1 cellular context compared by ENCODE assay signal in the genomic region with DNA sequence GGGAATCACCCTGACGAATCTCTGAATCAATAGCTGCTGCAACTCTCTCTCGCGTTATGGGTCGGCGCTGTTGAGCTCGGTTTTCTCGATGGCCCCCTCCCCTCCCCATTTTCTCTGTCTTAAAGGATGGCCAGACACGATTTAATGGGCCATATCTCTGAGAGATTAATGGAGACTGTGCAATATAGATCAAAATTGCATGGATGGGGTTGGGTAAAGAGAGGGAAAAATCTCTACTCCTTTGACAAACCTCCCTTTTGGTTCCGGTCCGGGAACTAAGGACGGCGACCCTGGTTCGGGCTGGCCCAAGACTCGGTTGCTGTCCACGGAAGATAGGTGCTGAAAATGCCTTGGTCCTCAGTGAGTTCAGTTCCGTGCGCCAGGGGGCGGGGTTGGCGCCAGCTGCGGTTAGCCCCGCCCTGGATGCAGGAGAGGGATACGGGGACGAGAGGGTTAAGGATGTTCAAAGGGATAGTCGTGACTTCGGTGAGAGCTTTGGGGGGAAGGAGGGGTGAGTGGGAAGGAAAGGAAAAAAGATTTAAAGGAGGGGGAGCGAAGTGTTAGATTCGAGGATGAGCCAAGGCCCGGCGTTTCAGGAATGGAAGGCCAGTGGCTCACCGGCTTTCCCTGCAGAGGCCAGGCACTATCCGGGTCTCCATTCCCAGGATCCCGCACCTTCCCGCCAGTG.
TF ChIP-seq lines count a peak whose summit lies in the region.

No MANE protein-coding gene starts in this region.

TF ChIP-seq in H1, 55 proteins besides CTCF, POLR2A, EP300 and RAD21 (continued from another document):
- TF ChIP-seq, protein P1, sequence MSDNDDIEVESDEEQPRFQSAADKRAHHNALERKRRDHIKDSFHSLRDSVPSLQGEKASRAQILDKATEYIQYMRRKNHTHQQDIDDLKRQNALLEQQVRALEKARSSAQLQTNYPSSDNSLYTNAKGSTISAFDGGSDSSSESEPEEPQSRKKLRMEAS (IDR thresholded peaks at IDR 0.05) = peak; percentile 69
- TF ChIP-seq, protein P2, sequence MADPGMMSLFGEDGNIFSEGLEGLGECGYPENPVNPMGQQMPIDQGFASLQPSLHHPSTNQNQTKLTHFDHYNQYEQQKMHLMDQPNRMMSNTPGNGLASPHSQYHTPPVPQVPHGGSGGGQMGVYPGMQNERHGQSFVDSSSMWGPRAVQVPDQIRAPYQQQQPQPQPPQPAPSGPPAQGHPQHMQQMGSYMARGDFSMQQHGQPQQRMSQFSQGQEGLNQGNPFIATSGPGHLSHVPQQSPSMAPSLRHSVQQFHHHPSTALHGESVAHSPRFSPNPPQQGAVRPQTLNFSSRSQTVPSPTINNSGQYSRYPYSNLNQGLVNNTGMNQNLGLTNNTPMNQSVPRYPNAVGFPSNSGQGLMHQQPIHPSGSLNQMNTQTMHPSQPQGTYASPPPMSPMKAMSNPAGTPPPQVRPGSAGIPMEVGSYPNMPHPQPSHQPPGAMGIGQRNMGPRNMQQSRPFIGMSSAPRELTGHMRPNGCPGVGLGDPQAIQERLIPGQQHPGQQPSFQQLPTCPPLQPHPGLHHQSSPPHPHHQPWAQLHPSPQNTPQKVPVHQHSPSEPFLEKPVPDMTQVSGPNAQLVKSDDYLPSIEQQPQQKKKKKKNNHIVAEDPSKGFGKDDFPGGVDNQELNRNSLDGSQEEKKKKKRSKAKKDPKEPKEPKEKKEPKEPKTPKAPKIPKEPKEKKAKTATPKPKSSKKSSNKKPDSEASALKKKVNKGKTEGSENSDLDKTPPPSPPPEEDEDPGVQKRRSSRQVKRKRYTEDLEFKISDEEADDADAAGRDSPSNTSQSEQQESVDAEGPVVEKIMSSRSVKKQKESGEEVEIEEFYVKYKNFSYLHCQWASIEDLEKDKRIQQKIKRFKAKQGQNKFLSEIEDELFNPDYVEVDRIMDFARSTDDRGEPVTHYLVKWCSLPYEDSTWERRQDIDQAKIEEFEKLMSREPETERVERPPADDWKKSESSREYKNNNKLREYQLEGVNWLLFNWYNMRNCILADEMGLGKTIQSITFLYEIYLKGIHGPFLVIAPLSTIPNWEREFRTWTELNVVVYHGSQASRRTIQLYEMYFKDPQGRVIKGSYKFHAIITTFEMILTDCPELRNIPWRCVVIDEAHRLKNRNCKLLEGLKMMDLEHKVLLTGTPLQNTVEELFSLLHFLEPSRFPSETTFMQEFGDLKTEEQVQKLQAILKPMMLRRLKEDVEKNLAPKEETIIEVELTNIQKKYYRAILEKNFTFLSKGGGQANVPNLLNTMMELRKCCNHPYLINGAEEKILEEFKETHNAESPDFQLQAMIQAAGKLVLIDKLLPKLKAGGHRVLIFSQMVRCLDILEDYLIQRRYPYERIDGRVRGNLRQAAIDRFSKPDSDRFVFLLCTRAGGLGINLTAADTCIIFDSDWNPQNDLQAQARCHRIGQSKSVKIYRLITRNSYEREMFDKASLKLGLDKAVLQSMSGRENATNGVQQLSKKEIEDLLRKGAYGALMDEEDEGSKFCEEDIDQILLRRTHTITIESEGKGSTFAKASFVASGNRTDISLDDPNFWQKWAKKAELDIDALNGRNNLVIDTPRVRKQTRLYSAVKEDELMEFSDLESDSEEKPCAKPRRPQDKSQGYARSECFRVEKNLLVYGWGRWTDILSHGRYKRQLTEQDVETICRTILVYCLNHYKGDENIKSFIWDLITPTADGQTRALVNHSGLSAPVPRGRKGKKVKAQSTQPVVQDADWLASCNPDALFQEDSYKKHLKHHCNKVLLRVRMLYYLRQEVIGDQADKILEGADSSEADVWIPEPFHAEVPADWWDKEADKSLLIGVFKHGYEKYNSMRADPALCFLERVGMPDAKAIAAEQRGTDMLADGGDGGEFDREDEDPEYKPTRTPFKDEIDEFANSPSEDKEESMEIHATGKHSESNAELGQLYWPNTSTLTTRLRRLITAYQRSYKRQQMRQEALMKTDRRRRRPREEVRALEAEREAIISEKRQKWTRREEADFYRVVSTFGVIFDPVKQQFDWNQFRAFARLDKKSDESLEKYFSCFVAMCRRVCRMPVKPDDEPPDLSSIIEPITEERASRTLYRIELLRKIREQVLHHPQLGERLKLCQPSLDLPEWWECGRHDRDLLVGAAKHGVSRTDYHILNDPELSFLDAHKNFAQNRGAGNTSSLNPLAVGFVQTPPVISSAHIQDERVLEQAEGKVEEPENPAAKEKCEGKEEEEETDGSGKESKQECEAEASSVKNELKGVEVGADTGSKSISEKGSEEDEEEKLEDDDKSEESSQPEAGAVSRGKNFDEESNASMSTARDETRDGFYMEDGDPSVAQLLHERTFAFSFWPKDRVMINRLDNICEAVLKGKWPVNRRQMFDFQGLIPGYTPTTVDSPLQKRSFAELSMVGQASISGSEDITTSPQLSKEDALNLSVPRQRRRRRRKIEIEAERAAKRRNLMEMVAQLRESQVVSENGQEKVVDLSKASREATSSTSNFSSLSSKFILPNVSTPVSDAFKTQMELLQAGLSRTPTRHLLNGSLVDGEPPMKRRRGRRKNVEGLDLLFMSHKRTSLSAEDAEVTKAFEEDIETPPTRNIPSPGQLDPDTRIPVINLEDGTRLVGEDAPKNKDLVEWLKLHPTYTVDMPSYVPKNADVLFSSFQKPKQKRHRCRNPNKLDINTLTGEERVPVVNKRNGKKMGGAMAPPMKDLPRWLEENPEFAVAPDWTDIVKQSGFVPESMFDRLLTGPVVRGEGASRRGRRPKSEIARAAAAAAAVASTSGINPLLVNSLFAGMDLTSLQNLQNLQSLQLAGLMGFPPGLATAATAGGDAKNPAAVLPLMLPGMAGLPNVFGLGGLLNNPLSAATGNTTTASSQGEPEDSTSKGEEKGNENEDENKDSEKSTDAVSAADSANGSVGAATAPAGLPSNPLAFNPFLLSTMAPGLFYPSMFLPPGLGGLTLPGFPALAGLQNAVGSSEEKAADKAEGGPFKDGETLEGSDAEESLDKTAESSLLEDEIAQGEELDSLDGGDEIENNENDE (IDR thresholded peaks at IDR 0.05; ENCODE audit: insufficient replicate concordance, low read length) = no peak
- no peak for TF ChIP-seq SUZ12 (IDR thresholded peaks at IDR 0.05; ENCODE audit: low read length)
- TF ChIP-seq GTF2F1 (IDR thresholded peaks at IDR 0.05; ENCODE audit: borderline replicate concordance, low read depth, low read length) = no peak
- TF ChIP-seq, protein P3, sequence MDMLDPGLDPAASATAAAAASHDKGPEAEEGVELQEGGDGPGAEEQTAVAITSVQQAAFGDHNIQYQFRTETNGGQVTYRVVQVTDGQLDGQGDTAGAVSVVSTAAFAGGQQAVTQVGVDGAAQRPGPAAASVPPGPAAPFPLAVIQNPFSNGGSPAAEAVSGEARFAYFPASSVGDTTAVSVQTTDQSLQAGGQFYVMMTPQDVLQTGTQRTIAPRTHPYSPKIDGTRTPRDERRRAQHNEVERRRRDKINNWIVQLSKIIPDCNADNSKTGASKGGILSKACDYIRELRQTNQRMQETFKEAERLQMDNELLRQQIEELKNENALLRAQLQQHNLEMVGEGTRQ (IDR thresholded peaks at IDR 0.05; ENCODE audit: low read length) = no peak
- TF ChIP-seq NANOG (IDR thresholded peaks at IDR 0.05; ENCODE audit: insufficient read depth, low read depth, low read length, poor library complexity, severe bottlenecking) = no peak
- no peak for TF ChIP-seq NRF1 (IDR thresholded peaks at IDR 0.05; ENCODE audit: low read depth, low read length)
- no peak for TF ChIP-seq RNF2 (IDR thresholded peaks at IDR 0.05; ENCODE audit: borderline replicate concordance, low read depth, low read length, missing control alignments, poor library complexity, severe bottlenecking)
- TF ChIP-seq SP1 (IDR thresholded peaks at IDR 0.05; ENCODE audit: low read depth, low read length) = no peak; the same call in 1 of the 2 replicates
- no peak for TF ChIP-seq JUN (IDR thresholded peaks at IDR 0.05; ENCODE audit: low read depth, low read length)
- TF ChIP-seq CEBPB (IDR thresholded peaks at IDR 0.05; ENCODE audit: low read depth, low read length) = no peak
- TF ChIP-seq RBBP5 (IDR thresholded peaks at IDR 0.05; ENCODE audit: borderline replicate concordance, low read depth, low read length) = no peak
- TF ChIP-seq KDM5A (IDR thresholded peaks at IDR 0.05; ENCODE audit: low read length) = no peak
- TF ChIP-seq TCF12 (IDR thresholded peaks at IDR 0.05; ENCODE audit: low read depth, low read length) = 0 out of 2 replicates have a peak, but pooled peaks have one; percentile 60
- no peak for TF ChIP-seq RFX5 (IDR thresholded peaks at IDR 0.05; ENCODE audit: borderline replicate concordance, low read depth, low read length)
- no peak for TF ChIP-seq BACH1 (IDR thresholded peaks at IDR 0.05; ENCODE audit: low read length)
- TF ChIP-seq, protein P4, sequence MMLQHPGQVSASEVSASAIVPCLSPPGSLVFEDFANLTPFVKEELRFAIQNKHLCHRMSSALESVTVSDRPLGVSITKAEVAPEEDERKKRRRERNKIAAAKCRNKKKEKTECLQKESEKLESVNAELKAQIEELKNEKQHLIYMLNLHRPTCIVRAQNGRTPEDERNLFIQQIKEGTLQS (IDR thresholded peaks at IDR 0.05; ENCODE audit: insufficient read depth, low read depth, low read length) = no peak
- no peak for TF ChIP-seq POU5F1 (IDR thresholded peaks at IDR 0.05; ENCODE audit: low read depth, low read length)
- TF ChIP-seq JUND (IDR thresholded peaks at IDR 0.05; ENCODE audit: low read length) = no peak
- peak; percentile 42; the same call in 1 of the 2 replicates for TF ChIP-seq TEAD4 (IDR thresholded peaks at IDR 0.05; ENCODE audit: low read depth, low read length)
- TF ChIP-seq SIRT6 (IDR thresholded peaks at IDR 0.05; ENCODE audit: low read length) = no peak
- peak; percentile 58 for TF ChIP-seq TAF7 (optimal IDR thresholded peaks at IDR 0.05; ENCODE audit: borderline replicate concordance, low read depth, low read length)
- TF ChIP-seq, protein P5, sequence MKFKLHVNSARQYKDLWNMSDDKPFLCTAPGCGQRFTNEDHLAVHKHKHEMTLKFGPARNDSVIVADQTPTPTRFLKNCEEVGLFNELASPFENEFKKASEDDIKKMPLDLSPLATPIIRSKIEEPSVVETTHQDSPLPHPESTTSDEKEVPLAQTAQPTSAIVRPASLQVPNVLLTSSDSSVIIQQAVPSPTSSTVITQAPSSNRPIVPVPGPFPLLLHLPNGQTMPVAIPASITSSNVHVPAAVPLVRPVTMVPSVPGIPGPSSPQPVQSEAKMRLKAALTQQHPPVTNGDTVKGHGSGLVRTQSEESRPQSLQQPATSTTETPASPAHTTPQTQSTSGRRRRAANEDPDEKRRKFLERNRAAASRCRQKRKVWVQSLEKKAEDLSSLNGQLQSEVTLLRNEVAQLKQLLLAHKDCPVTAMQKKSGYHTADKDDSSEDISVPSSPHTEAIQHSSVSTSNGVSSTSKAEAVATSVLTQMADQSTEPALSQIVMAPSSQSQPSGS (IDR thresholded peaks at IDR 0.05; ENCODE audit: low read length) = no peak; the same call in 1 of the 2 replicates
- peak; percentile 35 for TF ChIP-seq CREB1 (IDR thresholded peaks at IDR 0.05)
- no peak for TF ChIP-seq SP4 (IDR thresholded peaks at IDR 0.05; ENCODE audit: low read length)
- no peak for TF ChIP-seq FOSL1 (IDR thresholded peaks at IDR 0.05; ENCODE audit: insufficient read depth, low read depth, low read length)
- no peak for TF ChIP-seq ZNF274 (IDR thresholded peaks at IDR 0.05; ENCODE audit: borderline replicate concordance, extremely low read depth, low read length)
- peak; percentile 68 for TF ChIP-seq YY1 (IDR thresholded peaks at IDR 0.05; ENCODE audit: low read depth, low read length)
- peak; percentile 76 for TF ChIP-seq ASH2L (IDR thresholded peaks at IDR 0.05; ENCODE audit: low read length)
- no peak for TF ChIP-seq POLR2AphosphoS5 (IDR thresholded peaks at IDR 0.05; ENCODE audit: low read depth, low read length)
- peak; percentile 87 for TF ChIP-seq SAP30 (IDR thresholded peaks at IDR 0.05; ENCODE audit: insufficient read depth, insufficient replicate concordance, low read length)
- no peak for TF ChIP-seq SP2 (IDR thresholded peaks at IDR 0.05; ENCODE audit: low read length)
- no peak for TF ChIP-seq CBX5 (IDR thresholded peaks at IDR 0.05; ENCODE audit: low read depth, low read length)
- no peak for TF ChIP-seq SRF (IDR thresholded peaks at IDR 0.05; ENCODE audit: low read depth, low read length)
